18 cellular contexts compared by ENCODE assay signal in the genomic region with DNA sequence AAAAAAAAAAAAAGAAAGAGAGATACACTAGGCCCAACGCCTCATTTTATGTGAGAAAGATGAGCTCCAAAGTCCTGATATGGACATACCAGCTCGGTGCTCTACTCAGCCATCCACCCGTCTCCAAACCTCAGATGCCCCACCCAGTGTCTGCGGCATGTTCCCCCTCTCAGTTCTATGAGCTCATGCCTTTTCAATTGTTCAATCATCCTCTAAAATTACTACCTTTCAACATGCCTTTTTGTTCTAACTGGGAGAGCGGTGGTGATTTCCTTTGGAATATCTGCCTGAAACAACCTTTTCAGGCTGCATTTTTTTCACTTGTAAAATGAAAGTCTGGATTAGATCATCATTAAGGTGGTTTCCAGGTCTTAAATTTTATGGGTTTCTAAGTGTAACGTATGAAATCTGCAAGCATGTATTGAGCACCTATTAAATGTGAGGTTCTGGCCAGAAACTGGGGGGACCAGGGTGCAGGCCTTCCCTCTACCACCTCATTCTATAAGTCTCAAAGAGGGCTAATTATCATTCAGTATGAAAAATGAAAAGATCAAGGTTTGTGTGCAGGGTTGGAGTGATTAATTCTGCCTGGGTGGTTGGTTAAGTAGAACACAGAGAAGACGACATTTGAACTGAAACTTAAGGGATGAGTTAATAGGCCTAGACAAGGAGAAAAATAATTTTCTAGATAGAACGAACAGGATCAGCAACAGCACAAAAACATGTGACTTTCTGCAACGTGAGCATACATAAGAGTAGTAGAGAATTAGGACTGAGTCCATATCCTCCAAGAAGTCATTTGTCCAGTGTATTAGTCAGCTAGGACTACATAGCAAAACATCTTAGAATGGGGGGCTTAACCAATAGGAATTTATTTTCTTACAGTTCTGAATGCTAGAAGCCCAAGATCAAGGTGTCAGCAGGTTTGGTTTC.
DNase-seq lines count a peak whose midpoint lies in the region; ATAC-seq, FAIRE-seq and TF ChIP-seq lines count a peak whose summit lies in the region.
"Had no signal": no experiment of that assay in that cellular context is flagged by ENCODE, and none has a peak within 500 bp of the region (broad histone marks: within the 10 kb centered on the region; RNA-seq: fewer than 3 reads in every experiment).

No MANE protein-coding gene starts in this region.

- no peaks in the 10 kb centered on the region for H3K27me3 ChIP-seq in SJCRH30
- no peaks in the 10 kb centered on the region for H3K27me3 ChIP-seq in CD8-positive, alpha-beta memory T cell (ENCODE audit: insufficient read depth, low read length, poor library complexity, severe bottlenecking)

- H3K4me3 Mint-ChIP-seq in activated CD8-positive, alpha-beta T cell treated with anti-CD3 and anti-CD28 coated beads for 36 hours = no peak overlapping the region
- H3K4me3 Mint-ChIP-seq in activated CD8-positive, alpha-beta T cell treated with anti-CD3 and anti-CD28 coated beads, Interleukin-2, amount 10 ng/mL, durations not matched to agents 7 days and 5 days = no peak overlapping the region
- no peak overlapping the region for H3K4me3 Mint-ChIP-seq in stimulated activated naive B cell treated with anti-CD40 and anti-IgM and Interleukin-4, amounts not matched to agents 10 μg/mL and 1 μg/mL and 100 μg/mL, for 72 hours
- H3K4me3 Mint-ChIP-seq in CD8-positive, alpha-beta memory T cell = no peak overlapping the region
- H3K4me3 Mint-ChIP-seq: activated CD8-positive, alpha-beta memory T cell treated with anti-CD3 and anti-CD28 coated beads, Interleukin-2, amount 10 ng/mL, durations not matched to agents 7 days and 5 days; dendritic cell treated with granulocyte-macrophage colony-stimulating factor and Interleukin-4, amounts not matched to agents 40 ng/mL and 50 ng/mL, for 4 days; memory B cell had no signal

- H3K36me3 ChIP-seq in SJCRH30 = no peaks in the 10 kb centered on the region
- H3K36me3 ChIP-seq in CD8-positive, alpha-beta memory T cell (ENCODE audit: insufficient read depth, low read length) = no peaks in the 10 kb centered on the region

- no peaks in the 10 kb centered on the region for H3K9me3 Mint-ChIP-seq in activated CD8-positive, alpha-beta T cell treated with anti-CD3 and anti-CD28 coated beads for 36 hours
- H3K9me3 Mint-ChIP-seq in activated CD8-positive, alpha-beta T cell treated with anti-CD3 and anti-CD28 coated beads, Interleukin-2, amount 10 ng/mL, durations not matched to agents 7 days and 5 days (ENCODE audit: insufficient read depth) = no peaks in the 10 kb centered on the region
- H3K9me3 Mint-ChIP-seq in stimulated activated naive B cell treated with anti-CD40 and anti-IgM and Interleukin-4, amounts not matched to agents 10 μg/mL and 1 μg/mL and 100 μg/mL, for 72 hours = no peaks in the 10 kb centered on the region
- H3K9me3 Mint-ChIP-seq in CD8-positive, alpha-beta memory T cell = no peaks in the 10 kb centered on the region
- H3K9me3 Mint-ChIP-seq: dendritic cell treated with granulocyte-macrophage colony-stimulating factor and Interleukin-4, amounts not matched to agents 40 ng/mL and 50 ng/mL, for 4 days; memory B cell had no signal

- ATAC-seq in activated CD8-positive, alpha-beta T cell treated with anti-CD3 and anti-CD28 coated beads for 36 hours = peak; percentile 55
- no peak for ATAC-seq in activated CD8-positive, alpha-beta T cell treated with anti-CD3 and anti-CD28 coated beads, Interleukin-2, amount 10 ng/mL, durations not matched to agents 7 days and 5 days
- peak in 1 of 2 donors; percentile 10 for ATAC-seq in stimulated activated naive B cell treated with anti-CD40 and anti-IgM and Interleukin-4, amounts not matched to agents 10 μg/mL and 1 μg/mL and 100 μg/mL, for 72 hours (replicated peaks)
- ATAC-seq: activated CD8-positive, alpha-beta memory T cell treated with anti-CD3 and anti-CD28 coated beads, Interleukin-2, amount 10 ng/mL, durations not matched to agents 7 days and 5 days; HCT116 had no signal

- FAIRE-seq in RCC 7860 (lab: Jason Lieb, UNC) = peak; percentile 58

- no peaks in the 10 kb centered on the region for H3K9me3 ChIP-seq in SJCRH30 (replicated peaks)
- no peaks in the 10 kb centered on the region for H3K9me3 ChIP-seq in CD8-positive, alpha-beta memory T cell (ENCODE audit: low read length)

- H3K27me3 Mint-ChIP-seq in activated CD8-positive, alpha-beta T cell treated with anti-CD3 and anti-CD28 coated beads for 36 hours = no peaks in the 10 kb centered on the region
- H3K27me3 Mint-ChIP-seq in activated CD8-positive, alpha-beta T cell treated with anti-CD3 and anti-CD28 coated beads, Interleukin-2, amount 10 ng/mL, durations not matched to agents 7 days and 5 days (ENCODE audit: low read depth) = no peaks in the 10 kb centered on the region
- no peaks in the 10 kb centered on the region for H3K27me3 Mint-ChIP-seq in stimulated activated naive B cell treated with anti-CD40 and anti-IgM and Interleukin-4, amounts not matched to agents 10 μg/mL and 1 μg/mL and 100 μg/mL, for 72 hours
- no peaks in the 10 kb centered on the region for H3K27me3 Mint-ChIP-seq in CD8-positive, alpha-beta memory T cell
- H3K27me3 Mint-ChIP-seq: activated CD8-positive, alpha-beta memory T cell treated with anti-CD3 and anti-CD28 coated beads, Interleukin-2, amount 10 ng/mL, durations not matched to agents 7 days and 5 days; dendritic cell treated with granulocyte-macrophage colony-stimulating factor and Interleukin-4, amounts not matched to agents 40 ng/mL and 50 ng/mL, for 4 days had no signal

- H3K27ac Mint-ChIP-seq in activated CD8-positive, alpha-beta T cell treated with anti-CD3 and anti-CD28 coated beads for 36 hours = peak overlapping the region; percentile 89
- no peak overlapping the region for H3K27ac Mint-ChIP-seq in activated CD8-positive, alpha-beta T cell treated with anti-CD3 and anti-CD28 coated beads, Interleukin-2, amount 10 ng/mL, durations not matched to agents 7 days and 5 days
- H3K27ac Mint-ChIP-seq in stimulated activated naive B cell treated with anti-CD40 and anti-IgM and Interleukin-4, amounts not matched to agents 10 μg/mL and 1 μg/mL and 100 μg/mL, for 72 hours = peak overlapping the region; percentile 63
- H3K27ac Mint-ChIP-seq in CD8-positive, alpha-beta memory T cell = peak overlapping the region in 1 of 8 donors; percentile 7
- H3K27ac Mint-ChIP-seq: activated CD8-positive, alpha-beta memory T cell treated with anti-CD3 and anti-CD28 coated beads, Interleukin-2, amount 10 ng/mL, durations not matched to agents 7 days and 5 days; dendritic cell treated with granulocyte-macrophage colony-stimulating factor and Interleukin-4, amounts not matched to agents 40 ng/mL and 50 ng/mL, for 4 days; memory B cell had no signal

- peaks cover 11% of the 10 kb centered on the region for H3K4me1 ChIP-seq in SJCRH30
- H3K4me1 ChIP-seq in CD8-positive, alpha-beta memory T cell (ENCODE audit: insufficient read depth, low read length) = no peaks in the 10 kb centered on the region

- TF ChIP-seq CTCF in activated CD8-positive, alpha-beta T cell treated with anti-CD3 and anti-CD28 coated beads for 36 hours (IDR thresholded peaks at IDR 0.05) = no peak
- no peak for TF ChIP-seq CTCF in epithelial cell of esophagus (IDR thresholded peaks at IDR 0.05; ENCODE audit: insufficient read depth, low read depth, low read length, missing control alignments)

- DNase-seq in activated CD8-positive, alpha-beta T cell treated with anti-CD3 and anti-CD28 coated beads for 36 hours = peak; percentile 22
- DNase-seq in activated CD8-positive, alpha-beta T cell treated with anti-CD3 and anti-CD28 coated beads, Interleukin-2, amount 10 ng/mL, durations not matched to agents 7 days and 5 days = no peak
- peak; percentile 81 for DNase-seq in RCC 7860 (ENCODE audit: low spot score)
- peak; percentile 30 for DNase-seq in epithelial cell of esophagus (ENCODE audit: low read depth)
- no peak for DNase-seq in stimulated activated naive B cell treated with anti-CD40 and anti-IgM and Interleukin-4, amounts not matched to agents 10 μg/mL and 1 μg/mL and 100 μg/mL, for 72 hours
- no peak for DNase-seq in SJCRH30
- no peak for DNase-seq in NCI-H2171 treated with DMSO at 0.1 percent for 48 hours (lab: John Stamatoyannopoulos, UW)
- DNase-seq in CD8-positive, alpha-beta memory T cell = no peak
- DNase-seq: activated CD8-positive, alpha-beta memory T cell treated with anti-CD3 and anti-CD28 coated beads, Interleukin-2, amount 10 ng/mL, durations not matched to agents 7 days and 5 days; amygdala; DMS 273 treated with DMSO at 0.1 percent for 48 hours; NCI-H187; occipital lobe had no signal

- POLR2A ChIA-PET in activated CD8-positive, alpha-beta T cell treated with anti-CD3 and anti-CD28 coated beads for 36 hours (lab: Charles Lee) = interaction anchor here (0.5 to 2.2 kb wide), 2 partner anchors 88 to 381 kb away, joined by 3 to 9 read pairs; a partner anchor contains a TSS
- POLR2A ChIA-PET in activated CD8-positive, alpha-beta T cell treated with anti-CD3 and anti-CD28 coated beads, Interleukin-2, amount 10 ng/mL, durations not matched to agents 7 days and 5 days (lab: Charles Lee) = interaction anchor here (1.4 kb wide), 1 partner anchor 89 kb away, joined by 4 read pairs; no protein-coding TSS in a partner anchor
- POLR2A ChIA-PET in CD8-positive, alpha-beta memory T cell (lab: Charles Lee) = no interaction called here

- H3K4me1 Mint-ChIP-seq in activated CD8-positive, alpha-beta T cell treated with anti-CD3 and anti-CD28 coated beads for 36 hours (ENCODE audit: low read depth) = peaks cover 55% of the 10 kb centered on the region
- peaks cover 15% of the 10 kb centered on the region for H3K4me1 Mint-ChIP-seq in activated CD8-positive, alpha-beta T cell treated with anti-CD3 and anti-CD28 coated beads, Interleukin-2, amount 10 ng/mL, durations not matched to agents 7 days and 5 days (ENCODE audit: low read depth)
- H3K4me1 Mint-ChIP-seq in stimulated activated naive B cell treated with anti-CD40 and anti-IgM and Interleukin-4, amounts not matched to agents 10 μg/mL and 1 μg/mL and 100 μg/mL, for 72 hours = peaks cover 7 to 16% of the 10 kb centered on the region in 2 donors
- peaks cover 14 to 17% (median 15%) of the 10 kb centered on the region in 3 donors for H3K4me1 Mint-ChIP-seq in CD8-positive, alpha-beta memory T cell
- H3K4me1 Mint-ChIP-seq: memory B cell had no signal

- H3K4me3 ChIP-seq in epithelial cell of esophagus (ENCODE audit: low read length) = no peak overlapping the region
- H3K4me3 ChIP-seq in SJCRH30 = no peak overlapping the region
- H3K4me3 ChIP-seq in CD8-positive, alpha-beta memory T cell (ENCODE audit: low read length) = no peak overlapping the region
- H3K4me3 ChIP-seq: skin epidermis had no signal

- intact Hi-C loops in activated CD8-positive, alpha-beta T cell treated with anti-CD3 and anti-CD28 coated beads for 36 hours (cut with micrococcal nuclease) = loop anchor here (5.0 kb wide), 1 partner anchor 49 kb away; no protein-coding TSS in a partner anchor

- no peak overlapping the region for H3K27ac ChIP-seq in SJCRH30
- H3K27ac ChIP-seq in CD8-positive, alpha-beta memory T cell (ENCODE audit: low read depth, low read length) = no peak overlapping the region
- H3K27ac ChIP-seq: KMS-11 had no signal

- CTCF ChIA-PET in activated CD8-positive, alpha-beta T cell treated with anti-CD3 and anti-CD28 coated beads for 36 hours (lab: Charles Lee) = interaction anchor here (1.4 to 2.3 kb wide), 7 partner anchors 10 to 154 kb away, joined by 3 to 12 read pairs (median 5); no protein-coding TSS in a partner anchor
- CTCF ChIA-PET in activated CD8-positive, alpha-beta T cell treated with anti-CD3 and anti-CD28 coated beads, Interleukin-2, amount 10 ng/mL, durations not matched to agents 7 days and 5 days (lab: Charles Lee) = interaction anchor here (1.1 to 2.0 kb wide), 3 partner anchors 10 to 155 kb away, joined by 3 to 7 read pairs (median 3); no protein-coding TSS in a partner anchor
- CTCF ChIA-PET in CD8-positive, alpha-beta memory T cell (lab: Charles Lee) = interaction anchor here (0.8 to 1.1 kb wide), 2 partner anchors 9 to 36 kb away, joined by 3 to 4 read pairs; no protein-coding TSS in a partner anchor

- H3K36me3 Mint-ChIP-seq in activated CD8-positive, alpha-beta T cell treated with anti-CD3 and anti-CD28 coated beads for 36 hours (ENCODE audit: low read depth) = peaks cover 2% of the 10 kb centered on the region
- H3K36me3 Mint-ChIP-seq in activated CD8-positive, alpha-beta T cell treated with anti-CD3 and anti-CD28 coated beads, Interleukin-2, amount 10 ng/mL, durations not matched to agents 7 days and 5 days (ENCODE audit: low read depth) = no peaks in the 10 kb centered on the region
- no peaks in the 10 kb centered on the region for H3K36me3 Mint-ChIP-seq in stimulated activated naive B cell treated with anti-CD40 and anti-IgM and Interleukin-4, amounts not matched to agents 10 μg/mL and 1 μg/mL and 100 μg/mL, for 72 hours
- no peaks in the 10 kb centered on the region for H3K36me3 Mint-ChIP-seq in CD8-positive, alpha-beta memory T cell
- H3K36me3 Mint-ChIP-seq: memory B cell had no signal

Comparison
In these comparisons a context has a peak if more than half of its experiments do, and no peak if none do; other contexts are left out.
1. DNase-seq: peak in activated CD8-positive, alpha-beta T cell treated with anti-CD3 and anti-CD28 coated beads for 36 hours (single experiment), RCC 7860 (single experiment) and epithelial cell of esophagus (single experiment); none in activated CD8-positive, alpha-beta T cell treated with anti-CD3 and anti-CD28 coated beads, Interleukin-2, amount 10 ng/mL, durations not matched to agents 7 days and 5 days (single experiment), stimulated activated naive B cell treated with anti-CD40 and anti-IgM and Interleukin-4, amounts not matched to agents 10 μg/mL and 1 μg/mL and 100 μg/mL, for 72 hours (single experiment), SJCRH30 (0 of 2), NCI-H2171 treated with DMSO at 0.1 percent for 48 hours (single experiment) and CD8-positive, alpha-beta memory T cell (0 of 5).